ENCODE assay signal across 8 cellular contexts in the genomic region with DNA sequence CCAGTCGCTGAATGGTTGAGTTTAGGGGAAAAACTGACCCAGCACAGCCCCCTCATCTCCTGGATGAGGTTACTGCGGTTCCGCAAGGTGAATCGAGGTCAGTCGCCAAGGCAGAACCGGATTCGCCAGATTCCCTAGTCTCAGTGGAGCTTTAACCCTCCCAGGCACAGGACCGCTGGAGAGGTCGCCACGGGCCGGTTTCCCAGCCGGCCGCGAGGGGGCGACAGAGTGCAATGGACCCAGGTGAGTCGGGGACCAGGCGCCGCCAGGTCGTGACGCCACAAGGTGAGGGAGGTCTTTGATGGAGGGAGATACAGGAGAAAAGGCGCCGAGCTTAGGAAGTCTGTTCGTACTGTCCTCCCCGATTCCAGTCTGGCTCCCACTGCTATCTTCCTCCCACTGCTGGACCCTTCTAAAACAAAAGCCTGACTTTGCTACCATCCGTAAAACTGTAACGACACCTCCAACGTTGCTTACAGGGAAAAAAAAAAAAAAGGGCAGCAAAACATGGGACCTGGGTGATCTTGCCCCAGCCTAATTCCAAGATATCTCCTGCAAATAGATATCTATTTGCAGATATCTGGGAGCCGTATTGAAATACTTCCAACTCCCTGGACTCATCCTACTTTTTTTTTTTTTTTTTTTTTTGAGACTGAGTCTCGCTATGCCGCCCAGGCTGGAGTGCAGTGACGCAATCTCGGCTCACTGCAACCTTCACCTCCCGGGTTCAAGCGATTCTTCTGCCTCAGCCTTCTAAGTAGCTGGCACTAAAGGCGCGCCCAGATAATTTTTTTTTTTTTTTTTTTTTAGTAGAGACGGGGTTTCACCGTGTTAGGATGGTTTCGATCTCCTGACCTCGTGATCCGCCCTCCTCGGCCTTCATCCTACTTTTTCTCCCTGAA.
DNase-seq lines count a peak whose midpoint lies in the region; ATAC-seq lines count a peak whose summit lies in the region.

No MANE protein-coding gene starts in this region.

- H3K4me1 ChIP-seq in HAP-1, result peaks cover 9% of the 10 kb centered on the region

- peak; percentile 17 to 22 for ATAC-seq in activated CD4-positive, CD25-positive, alpha-beta regulatory T cell treated with anti-CD3 and anti-CD28 coated beads, Interleukin-2, amount 50 U/mL, for 24 hours
- ATAC-seq in central memory CD8-positive, alpha-beta T cell (replicated peaks; ENCODE audit: extremely low read depth, poor library complexity, severe bottlenecking), result no peak
- ATAC-seq in GM19455 (IDR thresholded peaks at IDR 0.05; ENCODE audit: unreplicated experiment), result no peak

- H3K9me3 ChIP-seq in HAP-1, result no peaks in the 10 kb centered on the region

- DNase-seq in C1 segment of cervical spinal cord (lab: John Stamatoyannopoulos, UW) (peak in 13 of 14 donors; percentile 8 to 86 (median 60)), HAP-1 (ENCODE audit: low spot score in 2 of 2) (peak; percentile 63 to 91), NCI-H2196 treated with DMSO at 0.1 percent for 48 hours (lab: John Stamatoyannopoulos, UW; ENCODE audit: unreplicated experiment) (peak; percentile 63), islet precursor cell (peak; percentile 98)
- peak; percentile 73 to 89 for DNase-seq in central memory CD8-positive, alpha-beta T cell (ENCODE audit: low spot score in 2 of 2)
- peak; percentile 81 to 94 (median 88) for DNase-seq in stimulated activated CD4-positive, alpha-beta T cell treated with anti-CD3 and anti-CD28 coated beads, Interleukin-12 subunit alpha, Interleukin-12 subunit beta, amount 100 ng/mL, for 48 hours (ENCODE audit: low read depth in 2 of 3, low spot score in 1 of 3)

- peaks cover 14% of the 10 kb centered on the region; the same call in 1 of the 2 replicates for H3K27me3 ChIP-seq in HAP-1 (ENCODE audit: low read depth)

- H3K4me3 Mint-ChIP-seq in central memory CD8-positive, alpha-beta T cell, result peak overlapping the region; percentile 91

- H3K36me3 ChIP-seq in HAP-1 (replicated peaks), result peaks cover 5% of the 10 kb centered on the region

- no peaks in the 10 kb centered on the region for H3K27me3 Mint-ChIP-seq in central memory CD8-positive, alpha-beta T cell

- no peaks in the 10 kb centered on the region for H3K9me3 Mint-ChIP-seq in central memory CD8-positive, alpha-beta T cell

- peaks cover 38% of the 10 kb centered on the region for H3K4me1 Mint-ChIP-seq in central memory CD8-positive, alpha-beta T cell

- peaks cover 12% of the 10 kb centered on the region for H3K36me3 Mint-ChIP-seq in central memory CD8-positive, alpha-beta T cell (ENCODE audit: insufficient read depth)

- peak overlapping the region; percentile 95 for H3K27ac Mint-ChIP-seq in central memory CD8-positive, alpha-beta T cell (ENCODE audit: low read depth)

- peak overlapping the region; percentile 9; the same call in 1 of the 2 replicates for H3K4me3 ChIP-seq in HAP-1

- in situ Hi-C loops in HAP-1 (cut with MboI; ENCODE audit: low sequenced_read_pairs), result no loop called here

Comparison
In these comparisons a context has a peak if more than half of its experiments do, and no peak if none do; other contexts are left out.
1. ATAC-seq: peak in activated CD4-positive, CD25-positive, alpha-beta regulatory T cell treated with anti-CD3 and anti-CD28 coated beads, Interleukin-2, amount 50 U/mL, for 24 hours (2 of 2); none in central memory CD8-positive, alpha-beta T cell (single experiment) and GM19455 (single experiment).
2. Peak in every context shown above with its lines, with median percentiles within 50 percentile points of each other: DNase-seq.